13 cellular contexts compared by ENCODE assay signal in the genomic region with DNA sequence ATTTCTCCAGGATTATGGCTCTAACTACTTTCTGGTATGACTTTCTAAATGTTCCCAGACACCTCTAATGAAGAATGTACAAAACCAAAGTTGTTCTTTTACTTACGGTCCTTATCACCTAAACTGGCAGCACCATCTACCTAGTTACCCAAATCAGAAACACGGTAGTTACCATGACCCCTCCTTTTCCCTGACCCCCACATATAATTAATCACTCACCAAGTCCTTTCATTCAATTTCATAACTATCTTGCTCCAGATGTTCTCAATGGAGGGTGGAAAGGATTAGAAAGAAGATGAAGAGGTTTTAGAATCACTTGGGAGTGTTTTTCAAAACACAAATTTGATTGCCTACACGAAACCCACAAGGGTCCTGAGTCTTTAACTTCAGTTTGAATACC.
DNase-seq lines count a peak whose midpoint lies in the region; TF ChIP-seq lines count a peak whose summit lies in the region.
"Had no signal": no experiment of that assay in that cellular context is flagged by ENCODE, and none has a peak within 500 bp of the region (broad histone marks: within the 10 kb centered on the region; RNA-seq: fewer than 3 reads in every experiment).

No MANE protein-coding gene starts in this region.

- H3K4me3 ChIP-seq in Karpas-422 (ENCODE audit: low read length) (no peak overlapping the region), endodermal cell (ENCODE audit: low read length) (peak overlapping the region; percentile 30)
- H3K4me3 ChIP-seq: GM23338 had no signal

- H3K4me2 ChIP-seq in Karpas-422 (ENCODE audit: low read depth, low read length, poor library complexity, severe bottlenecking) = peak overlapping the region; percentile 23
- H3K4me2 ChIP-seq: GM23338 had no signal

- H3K27me3 Mint-ChIP-seq in endodermal cell (ENCODE audit: insufficient read depth) = no peaks in the 10 kb centered on the region
- H3K27me3 Mint-ChIP-seq: CD4-positive, alpha-beta T cell had no signal

- peaks cover 48% of the 10 kb centered on the region for H3K4me1 ChIP-seq in Karpas-422 (ENCODE audit: low read length)
- peaks cover 18% of the 10 kb centered on the region for H3K4me1 ChIP-seq in endodermal cell (ENCODE audit: control insufficient read depth, insufficient read depth, low read length)
- H3K4me1 ChIP-seq: Caco-2 had no signal

- H3K27me3 ChIP-seq in Karpas-422 (ENCODE audit: low read length) (no peaks in the 10 kb centered on the region), endodermal cell (ENCODE audit: control insufficient read depth, insufficient read depth, low read length, poor library complexity, severe bottlenecking) (no peaks in the 10 kb centered on the region)

- no peak for DNase-seq in Karpas-422
- DNase-seq in NCI-H69 (lab: John Stamatoyannopoulos, UW) = peak; percentile 58
- DNase-seq in endodermal cell = no peak
- DNase-seq in NCI-H2081 (lab: John Stamatoyannopoulos, UW) = no peak
- DNase-seq in NCI-H2196 treated with DMSO at 0.1 percent for 48 hours (lab: John Stamatoyannopoulos, UW; ENCODE audit: unreplicated experiment) = no peak
- DNase-seq in NCI-H226 = no peak
- DNase-seq: ACHN; Caco-2; CD4-positive, alpha-beta T cell; GDM1; HCEC 1CT had no signal

- no peaks in the 10 kb centered on the region for H3K36me3 ChIP-seq in Karpas-422 (ENCODE audit: insufficient read depth, low read length)
- H3K36me3 ChIP-seq in endodermal cell (ENCODE audit: control insufficient read depth, insufficient read depth, low read length) = no peaks in the 10 kb centered on the region

- H3K36me3 Mint-ChIP-seq in endodermal cell (ENCODE audit: low read depth) = no peaks in the 10 kb centered on the region

- H3K9me3 ChIP-seq in Karpas-422 (ENCODE audit: low read length) = no peaks in the 10 kb centered on the region
- H3K9me3 ChIP-seq in endodermal cell (ENCODE audit: control insufficient read depth, low read length) = no peaks in the 10 kb centered on the region
- H3K9me3 ChIP-seq: Caco-2 had no signal

- 96 to 100% methylated on average over 2 to 3 of the region's 3 CpGs for WGBS in endodermal cell (ENCODE audit: insufficient coverage in 1 of 2, insufficient read length in 1 of 2), 2 experiments

- H3K9me3 Mint-ChIP-seq in endodermal cell = no peaks in the 10 kb centered on the region
- H3K9me3 Mint-ChIP-seq: CD4-positive, alpha-beta T cell; GM23338 had no signal

- peaks cover 49% of the 10 kb centered on the region for H3K4me1 Mint-ChIP-seq in endodermal cell

- no peaks in the 10 kb centered on the region for H4K20me1 ChIP-seq in Karpas-422 (ENCODE audit: insufficient read depth, low read depth, low read length)

- H3K4me3 Mint-ChIP-seq in endodermal cell = no peak overlapping the region
- H3K4me3 Mint-ChIP-seq: CD4-positive, alpha-beta T cell; GM23338 had no signal

- H2AFZ ChIP-seq in Karpas-422 (ENCODE audit: low read length) = no peak overlapping the region
- H2AFZ ChIP-seq: GM23338 had no signal

- no peak for TF ChIP-seq CTCF in endodermal cell (conservative IDR thresholded peaks at IDR 0.05)

- H3K9ac ChIP-seq in Karpas-422 (ENCODE audit: low read length) = no peak overlapping the region
- no peak overlapping the region for H3K9ac ChIP-seq in endodermal cell (ENCODE audit: extremely low read depth, low read length, poor library complexity, severe bottlenecking)

- H3K27ac Mint-ChIP-seq in endodermal cell = no peak overlapping the region
- H3K27ac Mint-ChIP-seq: CD4-positive, alpha-beta T cell; GM23338 had no signal

- no peaks in the 10 kb centered on the region for H3K9me2 ChIP-seq in Karpas-422 (replicated peaks; ENCODE audit: insufficient read depth, low read length)

- H3K27ac ChIP-seq in Karpas-422 (ENCODE audit: low read length) (no peak overlapping the region), endodermal cell (ENCODE audit: low read depth, low read length) (no peak overlapping the region)
- H3K27ac ChIP-seq: C4-2B had no signal

- H3K79me2 ChIP-seq in Karpas-422 (ENCODE audit: low read length) = peaks cover 36% of the 10 kb centered on the region
